23 cellular contexts compared by ENCODE assay signal in genomic region chr22:38435010-38435409, GRCh38. TPM values are rescaled to one million over a fixed set of nuclear protein-coding genes. Genes with fewer than 3 reads are reported as not detected.
DNase-seq lines count a peak whose midpoint lies in the region; ATAC-seq and TF ChIP-seq lines count a peak whose summit lies in the region.
"Had no signal": no experiment of that assay in that cellular context is flagged by ENCODE, and none has a peak within 500 bp of the region (broad histone marks: within the 10 kb centered on the region; RNA-seq: fewer than 3 reads in every experiment).

No MANE protein-coding gene starts in this region.

- H3K27me3 ChIP-seq in GM06990 (replicated peaks; ENCODE audit: control insufficient read depth, insufficient read depth, low read length) (no peaks in the 10 kb centered on the region; the same call in 1 of the 2 replicates), HCT116 (ENCODE audit: insufficient read depth, low read length) (no peaks in the 10 kb centered on the region), OCI-LY3 (ENCODE audit: low read depth, low read length) (peaks cover 7% of the 10 kb centered on the region; the same call in 1 of the 2 replicates)
- H3K27me3 ChIP-seq: thyroid gland had no signal

- DNase-seq in GM06990 (ENCODE audit: extremely low read depth, insufficient read length) (no peak), HCT116 (ENCODE audit: low read depth, low spot score) (no peak), fibroblast of villous mesenchyme (ENCODE audit: low read depth) (no peak), C1 segment of cervical spinal cord (lab: John Stamatoyannopoulos, UW) (no peak)
- DNase-seq in activated T-cell treated with anti-CD3 and anti-CD28 coated beads, Interleukin-2, amount 50 U/mL, for 24 hours = no peak
- DNase-seq: activated CD8-positive, alpha-beta memory T cell treated with anti-CD3 and anti-CD28 coated beads, Interleukin-2, amount 10 ng/mL, durations not matched to agents 7 days and 5 days; aorta; lower lobe of right lung; mucosa of descending colon; NCI-H1417 treated with DMSO at 0.1 percent for 48 hours; nephron progenitor cell; thyroid gland had no signal

- peak; percentile 13 for TF ChIP-seq CTCF in GM06990 (IDR thresholded peaks at IDR 0.05; ENCODE audit: insufficient read depth, low read length, poor library complexity, severe bottlenecking)
- TF ChIP-seq CTCF in HCT116 (IDR thresholded peaks at IDR 0.05 in 2 of 3, conservative IDR thresholded peaks at IDR 0.05 in 1 of 3; ENCODE audit: borderline replicate concordance in 1 of 3, insufficient read depth in 1 of 3, low read depth in 2 of 3, low read length in 2 of 3) = peak in 2 of 3 experiments; percentile 34 to 37; a peak in 4 of 6 replicates
- peak; percentile 27; the same call in 1 of the 2 replicates for TF ChIP-seq CTCF in OCI-LY3 (IDR thresholded peaks at IDR 0.05; ENCODE audit: low read depth, low read length)
- peak; percentile 15 for TF ChIP-seq CTCF in fibroblast of villous mesenchyme (IDR thresholded peaks at IDR 0.05; ENCODE audit: insufficient read depth, low read depth, low read length)

- no peak for TF ChIP-seq POLR2A in HCT116 (IDR thresholded peaks at IDR 0.05; ENCODE audit: borderline replicate concordance, extremely low read depth, insufficient read depth, insufficient read length)

- H3K9me3 Mint-ChIP-seq in activated T-cell treated with anti-CD3 and anti-CD28 coated beads, Interleukin-2, amount 50 U/mL, for 24 hours = no peaks in the 10 kb centered on the region
- H3K9me3 Mint-ChIP-seq: activated naive CD4-positive, alpha-beta T cell treated with anti-CD3 and anti-CD28 coated beads, Interleukin-2, amount 50 U/mL, for 24 hours; activated T-helper 1 cell treated with anti-CD3 and anti-CD28 coated beads, Interleukin-12 subunit alpha, Interleukin-12 subunit beta, Interleukin-2, Interleukin-4 antibody, amounts not matched to agents 30 ng/mL and 10 ng/mL and 1 ng/mL, durations not matched to agents 14 hours and 24 hours and 36 hours; dendritic cell treated with granulocyte-macrophage colony-stimulating factor and Interleukin-4, amounts not matched to agents 40 ng/mL and 50 ng/mL, for 4 days; nephron progenitor cell; stimulated activated naive CD8-positive, alpha-beta T cell treated with anti-CD3 and anti-CD28 coated beads, Interleukin-15, Interleukin-2, amounts not matched to agents 100 ng/mL and 50 ng/mL, for 24 hours had no signal

- H3K4me2 ChIP-seq in HCT116 (ENCODE audit: low read length) (no peak overlapping the region), OCI-LY3 (ENCODE audit: low read length) (no peak overlapping the region)

- H3K4me3 ChIP-seq in GM06990 (replicated peaks; ENCODE audit: low read depth, low read length) (no peak overlapping the region), HCT116 (replicated peaks in 1 of 2; ENCODE audit: low read depth in 1 of 2, low read length in 2 of 2) (no peak overlapping the region), OCI-LY3 (ENCODE audit: low read length) (no peak overlapping the region), fibroblast of villous mesenchyme (ENCODE audit: low read depth, low read length) (no peak overlapping the region)
- H3K4me3 ChIP-seq: lower lobe of right lung, mucosa of descending colon, thyroid gland had no signal

- H2AFZ ChIP-seq in HCT116 (ENCODE audit: low read depth, low read length, poor library complexity, severe bottlenecking) = no peak overlapping the region
- H2AFZ ChIP-seq in OCI-LY3 (ENCODE audit: low read depth, low read length) = no peak overlapping the region

- ATAC-seq in HCT116 (peak; percentile 76), HG02678 (IDR thresholded peaks at IDR 0.05; ENCODE audit: unreplicated experiment) (no peak), HG02938 (IDR thresholded peaks at IDR 0.05; ENCODE audit: unreplicated experiment) (no peak)
- ATAC-seq: activated CD8-positive, alpha-beta memory T cell treated with anti-CD3 and anti-CD28 coated beads, Interleukin-2, amount 10 ng/mL, durations not matched to agents 7 days and 5 days; lower lobe of right lung; mucosa of descending colon had no signal

- H3K79me2 ChIP-seq in HCT116 (ENCODE audit: insufficient read depth, low read length) = no peaks in the 10 kb centered on the region
- no peaks in the 10 kb centered on the region for H3K79me2 ChIP-seq in OCI-LY3 (ENCODE audit: low read length)

- CTCF ChIA-PET in HCT116 (lab: Charles Lee) = interaction anchor here (0.5 to 1.2 kb wide), 2 partner anchors 9 to 22 kb away, joined by 3 to 4 read pairs; no protein-coding TSS in a partner anchor

- peaks cover 0 to 9% of the 10 kb centered on the region in 2 experiments; a peak in 1 of 4 replicates for H3K4me1 ChIP-seq in HCT116 (ENCODE audit: control insufficient read depth in 1 of 2, insufficient read depth in 2 of 2, low read length in 2 of 2)
- H3K4me1 ChIP-seq in OCI-LY3 (ENCODE audit: low read length) = no peaks in the 10 kb centered on the region
- H3K4me1 ChIP-seq: lower lobe of right lung, thyroid gland had no signal

- no peak; the same call in 1 of the 2 replicates for TF ChIP-seq RAD21 in HCT116 (IDR thresholded peaks at IDR 0.05; ENCODE audit: low read depth)

- no peaks in the 10 kb centered on the region for H3K27me3 Mint-ChIP-seq in activated T-cell treated with anti-CD3 and anti-CD28 coated beads, Interleukin-2, amount 50 U/mL, for 24 hours
- H3K27me3 Mint-ChIP-seq: activated naive CD4-positive, alpha-beta T cell treated with anti-CD3 and anti-CD28 coated beads, Interleukin-2, amount 50 U/mL, for 24 hours; stimulated activated naive CD8-positive, alpha-beta T cell treated with anti-CD3 and anti-CD28 coated beads, Interleukin-15, Interleukin-2, amounts not matched to agents 100 ng/mL and 50 ng/mL, for 24 hours had no signal

- no peak overlapping the region for H3K27ac ChIP-seq in HCT116 (ENCODE audit: low read depth, low read length)
- no peak overlapping the region for H3K27ac ChIP-seq in OCI-LY3 (ENCODE audit: low read length)
- H3K27ac ChIP-seq: lower lobe of right lung, thyroid gland had no signal

- RAD21 ChIA-PET in HCT116 (lab: Charles Lee; ENCODE audit: low non-redundant PET in 1 of 2, low total read pairs in 2 of 2, uncharacterized antibody in 2 of 2, unreplicated experiment in 2 of 2) = no interaction called here

- POLR2A ChIA-PET in HCT116 (lab: Charles Lee) = no interaction called here

- H3K27ac Mint-ChIP-seq in activated T-cell treated with anti-CD3 and anti-CD28 coated beads, Interleukin-2, amount 50 U/mL, for 24 hours = no peak overlapping the region
- H3K27ac Mint-ChIP-seq: activated CD8-positive, alpha-beta memory T cell treated with anti-CD3 and anti-CD28 coated beads, Interleukin-2, amount 10 ng/mL, durations not matched to agents 7 days and 5 days; activated naive CD4-positive, alpha-beta T cell treated with anti-CD3 and anti-CD28 coated beads, Interleukin-2, amount 50 U/mL, for 24 hours; activated T-helper 1 cell treated with anti-CD3 and anti-CD28 coated beads, Interleukin-12 subunit alpha, Interleukin-12 subunit beta, Interleukin-2, Interleukin-4 antibody, amounts not matched to agents 30 ng/mL and 10 ng/mL and 1 ng/mL, durations not matched to agents 14 hours and 24 hours and 36 hours; dendritic cell treated with granulocyte-macrophage colony-stimulating factor and Interleukin-4, amounts not matched to agents 40 ng/mL and 50 ng/mL, for 4 days; nephron progenitor cell; stimulated activated naive CD8-positive, alpha-beta T cell treated with anti-CD3 and anti-CD28 coated beads, Interleukin-15, Interleukin-2, amounts not matched to agents 100 ng/mL and 50 ng/mL, for 24 hours had no signal

- H3K9me2 ChIP-seq in HCT116 (ENCODE audit: insufficient read depth) = no peaks in the 10 kb centered on the region

- no TSS peak for BruUV-seq in HCT116 (replicated peaks; lab: Mats Ljungman, UMichigan)

- no peaks in the 10 kb centered on the region for H3K36me3 ChIP-seq in GM06990 (ENCODE audit: control insufficient read depth, insufficient read depth, low read length)
- no peaks in the 10 kb centered on the region for H3K36me3 ChIP-seq in HCT116 (ENCODE audit: control insufficient read depth in 1 of 2, insufficient read depth in 2 of 2, low read length in 2 of 2)
- no peaks in the 10 kb centered on the region for H3K36me3 ChIP-seq in OCI-LY3 (replicated peaks; ENCODE audit: low read depth, low read length)
- H3K36me3 ChIP-seq: lower lobe of right lung, thyroid gland had no signal

- no peaks in the 10 kb centered on the region for H3K9me3 ChIP-seq in HCT116 (ENCODE audit: control insufficient read depth in 1 of 2, insufficient read depth in 1 of 2, low read depth in 1 of 2, low read length in 2 of 2)
- H3K9me3 ChIP-seq in OCI-LY3 (ENCODE audit: insufficient read depth, low read length) = no peaks in the 10 kb centered on the region
- H3K9me3 ChIP-seq: lower lobe of right lung, mucosa of descending colon, thyroid gland had no signal

- H3K4me3 Mint-ChIP-seq in activated T-cell treated with anti-CD3 and anti-CD28 coated beads, Interleukin-2, amount 50 U/mL, for 24 hours = no peak overlapping the region
- H3K4me3 Mint-ChIP-seq: activated CD8-positive, alpha-beta memory T cell treated with anti-CD3 and anti-CD28 coated beads, Interleukin-2, amount 10 ng/mL, durations not matched to agents 7 days and 5 days; activated naive CD4-positive, alpha-beta T cell treated with anti-CD3 and anti-CD28 coated beads, Interleukin-2, amount 50 U/mL, for 24 hours; activated T-helper 1 cell treated with anti-CD3 and anti-CD28 coated beads, Interleukin-12 subunit alpha, Interleukin-12 subunit beta, Interleukin-2, Interleukin-4 antibody, amounts not matched to agents 30 ng/mL and 10 ng/mL and 1 ng/mL, durations not matched to agents 14 hours and 24 hours and 36 hours; dendritic cell treated with granulocyte-macrophage colony-stimulating factor and Interleukin-4, amounts not matched to agents 40 ng/mL and 50 ng/mL, for 4 days; nephron progenitor cell; stimulated activated naive CD8-positive, alpha-beta T cell treated with anti-CD3 and anti-CD28 coated beads, Interleukin-15, Interleukin-2, amounts not matched to agents 100 ng/mL and 50 ng/mL, for 24 hours had no signal

- H3K36me3 Mint-ChIP-seq in activated T-cell treated with anti-CD3 and anti-CD28 coated beads, Interleukin-2, amount 50 U/mL, for 24 hours (ENCODE audit: low read depth) = no peaks in the 10 kb centered on the region
- H3K36me3 Mint-ChIP-seq: activated CD8-positive, alpha-beta memory T cell treated with anti-CD3 and anti-CD28 coated beads, Interleukin-2, amount 10 ng/mL, durations not matched to agents 7 days and 5 days; activated naive CD4-positive, alpha-beta T cell treated with anti-CD3 and anti-CD28 coated beads, Interleukin-2, amount 50 U/mL, for 24 hours had no signal

- H3K9ac ChIP-seq in HCT116 (ENCODE audit: low read length) = no peak overlapping the region
- no peak overlapping the region for H3K9ac ChIP-seq in OCI-LY3 (ENCODE audit: low read length)

- H4K20me1 ChIP-seq in HCT116 (ENCODE audit: insufficient read depth) = no peaks in the 10 kb centered on the region
- H4K20me1 ChIP-seq in OCI-LY3 (ENCODE audit: insufficient read depth, low read length) = no peaks in the 10 kb centered on the region

- intact Hi-C loops in HCT116 (cut with micrococcal nuclease) = no loop called here

- no peaks in the 10 kb centered on the region for H3K4me1 Mint-ChIP-seq in activated T-cell treated with anti-CD3 and anti-CD28 coated beads, Interleukin-2, amount 50 U/mL, for 24 hours (ENCODE audit: low read depth)
- H3K4me1 Mint-ChIP-seq: activated CD8-positive, alpha-beta memory T cell treated with anti-CD3 and anti-CD28 coated beads, Interleukin-2, amount 10 ng/mL, durations not matched to agents 7 days and 5 days; activated naive CD4-positive, alpha-beta T cell treated with anti-CD3 and anti-CD28 coated beads, Interleukin-2, amount 50 U/mL, for 24 hours had no signal

RNA-seq across cellular contexts. Expression of gene KCNJ4, which starts 20.0 kb away (rescaled TPM):
- total RNA-seq in HCT116 (2021; ENCODE audit: unreplicated experiment) (not detected), fibroblast of villous mesenchyme (not detected in 2 replicates)
- 0.02 and 0.05 TPM in 2 replicates for polyA plus RNA-seq in HCT116 (2012)
- total RNA-seq: activated CD8-positive, alpha-beta memory T cell treated with anti-CD3 and anti-CD28 coated beads, Interleukin-2, amount 10 ng/mL, durations not matched to agents 7 days and 5 days; activated T-helper 1 cell treated with anti-CD3 and anti-CD28 coated beads, Interleukin-12 subunit alpha, Interleukin-12 subunit beta, Interleukin-2, Interleukin-4 antibody, amounts not matched to agents 30 ng/mL and 10 ng/mL and 1 ng/mL, durations not matched to agents 14 hours and 24 hours and 36 hours; aorta; fibroblast of lung; lower lobe of right lung; mucosa of descending colon; NCI-H460; T-helper 1 cell treated with Interleukin-12 subunit alpha and Interleukin-12 subunit beta and Interleukin-4 antibody, amounts not matched to agents 30 ng/mL and 1 ng/mL, for 36 hours; thyroid gland had no signal
- polyA plus RNA-seq: aorta, fibroblast of lung, keratinocyte had no signal

RNA-seq across cellular contexts. Expression of gene KDELR3, which starts 32.9 kb away (rescaled TPM):
- total RNA-seq in HCT116 (2021; ENCODE audit: unreplicated experiment) (33.1 TPM), fibroblast of villous mesenchyme (125 and 139 TPM in 2 replicates)
- polyA plus RNA-seq in HCT116 (2012) = 29.9 and 33.2 TPM in 2 replicates
